ENCODE assay signal across 28 cellular contexts in genomic region chr3:159807137-159808028, GRCh38. TPM values are rescaled to one million over a fixed set of nuclear protein-coding genes. Genes with fewer than 3 reads are reported as not detected.
DNase-seq lines count a peak whose midpoint lies in the region; ATAC-seq and TF ChIP-seq lines count a peak whose summit lies in the region.
"Had no signal": no experiment of that assay in that cellular context is flagged by ENCODE, and none has a peak within 500 bp of the region (broad histone marks: within the 10 kb centered on the region; RNA-seq: fewer than 3 reads in every experiment).

No MANE protein-coding gene starts in this region.

- intact Hi-C loops in MCF 10A (cut with micrococcal nuclease) (loop anchor here (5.0 kb wide), 1 partner anchor 200 kb away; no protein-coding TSS in a partner anchor), breast epithelium (cut with DNase I; ENCODE audit: low total_unique reads) (loop anchor here (10.0 kb wide), 1 partner anchor 543 kb away; no protein-coding TSS in a partner anchor), left ventricle myocardium superior (cut with micrococcal nuclease) (loop anchor here (5.0 kb wide), 2 partner anchors 190 to 540 kb away; no protein-coding TSS in a partner anchor), upper lobe of right lung (cut with DNase I) (loop anchor here (10.0 kb wide), 1 partner anchor 193 kb away; no protein-coding TSS in a partner anchor)

- H3K4me3 Mint-ChIP-seq in MCF 10A (ENCODE audit: unreplicated experiment) (no peak overlapping the region), endodermal cell (no peak overlapping the region)
- H3K4me3 Mint-ChIP-seq: activated CD8-positive, alpha-beta T cell treated with anti-CD3 and anti-CD28 coated beads for 36 hours; activated naive CD8-positive, alpha-beta T cell treated with anti-CD3 and anti-CD28 coated beads, Interleukin-2, amount 50 U/mL, for 24 hours; B cell; effector memory CD8-positive, alpha-beta T cell; GM23338; neural progenitor cell; type B pancreatic cell had no signal

- H3K9me3 Mint-ChIP-seq in MCF 10A (ENCODE audit: unreplicated experiment) (no peaks in the 10 kb centered on the region), endodermal cell (no peaks in the 10 kb centered on the region)
- H3K9me3 Mint-ChIP-seq: activated naive CD8-positive, alpha-beta T cell treated with anti-CD3 and anti-CD28 coated beads, Interleukin-2, amount 50 U/mL, for 24 hours; brain; effector memory CD8-positive, alpha-beta T cell; GM23338; neural progenitor cell; type B pancreatic cell had no signal

- ATAC-seq in left ventricle myocardium superior (peak; percentile 38), upper lobe of right lung (peak; percentile 57), HG03520 (IDR thresholded peaks at IDR 0.05; ENCODE audit: unreplicated experiment) (no peak)
- ATAC-seq: A549; activated CD8-positive, alpha-beta T cell treated with anti-CD3 and anti-CD28 coated beads for 36 hours; activated naive CD8-positive, alpha-beta T cell treated with anti-CD3 and anti-CD28 coated beads, Interleukin-2, amount 50 U/mL, for 24 hours; effector memory CD8-positive, alpha-beta T cell; GM23338 had no signal

- H3K36me3 ChIP-seq in breast epithelium (no peaks in the 10 kb centered on the region), adipocyte (ENCODE audit: control insufficient read depth, insufficient read depth, low read length, severe bottlenecking) (no peaks in the 10 kb centered on the region), upper lobe of right lung (no peaks in the 10 kb centered on the region), endodermal cell (ENCODE audit: control insufficient read depth, insufficient read depth, low read length) (no peaks in the 10 kb centered on the region)
- H3K36me3 ChIP-seq: colonic mucosa, neural progenitor cell, Peyer's patch, stomach had no signal

- H3K27ac ChIP-seq in breast epithelium (no peak overlapping the region), upper lobe of right lung (no peak overlapping the region), endodermal cell (ENCODE audit: low read depth, low read length) (no peak overlapping the region)
- H3K27ac ChIP-seq: A549, colonic mucosa, KMS-11, neural progenitor cell, Peyer's patch had no signal

- H3K27ac Mint-ChIP-seq in MCF 10A (ENCODE audit: low read depth, unreplicated experiment) (peak overlapping the region; percentile 13), endodermal cell (no peak overlapping the region)
- H3K27ac Mint-ChIP-seq: activated CD8-positive, alpha-beta T cell treated with anti-CD3 and anti-CD28 coated beads for 36 hours; activated naive CD8-positive, alpha-beta T cell treated with anti-CD3 and anti-CD28 coated beads, Interleukin-2, amount 50 U/mL, for 24 hours; B cell; effector memory CD8-positive, alpha-beta T cell; GM23338; neural progenitor cell; type B pancreatic cell had no signal

- H3K4me3 ChIP-seq in breast epithelium (no peak overlapping the region), adipocyte (ENCODE audit: low read length) (no peak overlapping the region), upper lobe of right lung (no peak overlapping the region), endodermal cell (ENCODE audit: low read length) (no peak overlapping the region)
- H3K4me3 ChIP-seq: A549, colonic mucosa, GM23338, neural progenitor cell, Peyer's patch, stomach had no signal

- no peaks in the 10 kb centered on the region for H3K27me3 ChIP-seq in breast epithelium
- no peaks in the 10 kb centered on the region for H3K27me3 ChIP-seq in adipocyte (replicated peaks; ENCODE audit: control insufficient read depth, insufficient read depth, low read length)
- H3K27me3 ChIP-seq in upper lobe of right lung = no peaks in the 10 kb centered on the region
- no peaks in the 10 kb centered on the region for H3K27me3 ChIP-seq in endodermal cell (ENCODE audit: control insufficient read depth, insufficient read depth, low read length, poor library complexity, severe bottlenecking)
- H3K27me3 ChIP-seq: colonic mucosa, neural progenitor cell, Peyer's patch, stomach had no signal

- no peaks in the 10 kb centered on the region for H3K36me3 Mint-ChIP-seq in MCF 10A (ENCODE audit: insufficient read depth, unreplicated experiment)
- H3K36me3 Mint-ChIP-seq in endodermal cell (ENCODE audit: low read depth) = no peaks in the 10 kb centered on the region
- H3K36me3 Mint-ChIP-seq: brain, neural progenitor cell, type B pancreatic cell had no signal

- H3K4me1 ChIP-seq in breast epithelium (no peaks in the 10 kb centered on the region), adipocyte (ENCODE audit: control insufficient read depth, insufficient read depth, low read length) (peaks cover 36% of the 10 kb centered on the region), upper lobe of right lung (peaks cover 31% of the 10 kb centered on the region), endodermal cell (ENCODE audit: control insufficient read depth, insufficient read depth, low read length) (no peaks in the 10 kb centered on the region)
- H3K4me1 ChIP-seq: colonic mucosa, neural progenitor cell, Peyer's patch had no signal

- no TSS peak for BruUV-seq in MCF 10A (replicated peaks; lab: Mats Ljungman, UMichigan)

- peaks cover 32% of the 10 kb centered on the region for H3K4me1 Mint-ChIP-seq in MCF 10A (ENCODE audit: insufficient read depth, unreplicated experiment)
- peaks cover 3% of the 10 kb centered on the region for H3K4me1 Mint-ChIP-seq in endodermal cell
- H3K4me1 Mint-ChIP-seq: activated naive CD8-positive, alpha-beta T cell treated with anti-CD3 and anti-CD28 coated beads, Interleukin-2, amount 50 U/mL, for 24 hours; B cell; neural progenitor cell had no signal

- no peaks in the 10 kb centered on the region for H3K27me3 Mint-ChIP-seq in MCF 10A (ENCODE audit: insufficient read depth, unreplicated experiment)
- peaks cover 24% of the 10 kb centered on the region for H3K27me3 Mint-ChIP-seq in endodermal cell (ENCODE audit: insufficient read depth)
- H3K27me3 Mint-ChIP-seq: brain; effector memory CD8-positive, alpha-beta T cell; type B pancreatic cell had no signal

- POLR2A ChIA-PET in MCF 10A (lab: Yijun Ruan, JAX) = interaction anchor here (0.6 to 2.0 kb wide), 15 partner anchors 9 to 1080 kb away, joined by 3 to 9 read pairs (median 4); no protein-coding TSS in a partner anchor

- no peaks in the 10 kb centered on the region for H3K9me3 ChIP-seq in breast epithelium
- no peaks in the 10 kb centered on the region for H3K9me3 ChIP-seq in adipocyte (ENCODE audit: control insufficient read depth, low read length)
- H3K9me3 ChIP-seq in upper lobe of right lung = no peaks in the 10 kb centered on the region
- no peaks in the 10 kb centered on the region for H3K9me3 ChIP-seq in endodermal cell (ENCODE audit: control insufficient read depth, low read length)
- H3K9me3 ChIP-seq: A549, colonic mucosa, Peyer's patch, stomach had no signal

- CTCF ChIA-PET in MCF 10A (lab: Yijun Ruan, JAX) = interaction anchor here (0.6 to 8.4 kb wide), 34 partner anchors 12 to 546 kb away, joined by 3 to 169 read pairs (median 4); no protein-coding TSS in a partner anchor

- TF ChIP-seq CTCF in MCF 10A (IDR thresholded peaks at IDR 0.05; ENCODE audit: unreplicated experiment) (no peak), breast epithelium (IDR thresholded peaks at IDR 0.05) (no peak), upper lobe of right lung (IDR thresholded peaks at IDR 0.05) (no peak), endodermal cell (conservative IDR thresholded peaks at IDR 0.05) (no peak)

- no peak for TF ChIP-seq POLR2A in breast epithelium (IDR thresholded peaks at IDR 0.05)

- DNase-seq in MCF 10A (ENCODE audit: unreplicated experiment) = peak; percentile 42
- no peak for DNase-seq in breast epithelium (ENCODE audit: low spot score in 2 of 2)
- no peak for DNase-seq in adipocyte (ENCODE audit: low read depth)
- DNase-seq in left ventricle myocardium superior = no peak
- no peak for DNase-seq in upper lobe of right lung
- DNase-seq in endodermal cell = no peak
- DNase-seq in CD1c-positive myeloid dendritic cell (ENCODE audit: extremely low spot score) = no peak
- DNase-seq: activated CD4-positive, CD25-positive, alpha-beta regulatory T cell treated with anti-CD3 and anti-CD28 coated beads, Interleukin-2, amount 50 U/mL, for 72 hours; activated CD8-positive, alpha-beta T cell treated with anti-CD3 and anti-CD28 coated beads for 36 hours; activated effector memory CD4-positive, alpha-beta T cell treated with anti-CD3 and anti-CD28 coated beads, Interleukin-2, amount 50 U/mL, for 16 hours; activated naive CD8-positive, alpha-beta T cell treated with anti-CD3 and anti-CD28 coated beads, Interleukin-2, amount 50 U/mL, for 24 hours; colonic mucosa; DND-41; effector memory CD8-positive, alpha-beta T cell; NCI-H187; NCI-H446 treated with DMSO at 0.1 percent for 48 hours; Peyer's patch; stimulated activated CD8-positive, alpha-beta memory T cell treated with anti-CD3 and anti-CD28 coated beads, Interleukin-4, amount 100 ng/mL, for 48 hours; stomach; T-helper 1 cell had no signal

- WGBS in endodermal cell (ENCODE audit: insufficient coverage in 1 of 2, insufficient read length in 1 of 2), 2 experiments = 78 to 100% methylated on average over 1 to 3 of the region's 3 CpGs

- H3K9ac ChIP-seq in adipocyte (ENCODE audit: low read length) (peak overlapping the region; percentile 25), endodermal cell (ENCODE audit: extremely low read depth, low read length, poor library complexity, severe bottlenecking) (no peak overlapping the region)
- H3K9ac ChIP-seq: KMS-11, neural progenitor cell had no signal

RNA-seq across cellular contexts. Expression of gene SCHIP1, which starts 32.3 kb away (rescaled TPM):
- 1.2 and 5.9 TPM in 2 replicates for total RNA-seq in MCF 10A (2022)
- total RNA-seq in breast epithelium = 10 to 100 TPM in 1 of 3 donors, 1 to 10 TPM in 2; 1.6 to 14.2 (median 8.8) TPM
- total RNA-seq in left ventricle myocardium superior = 56.3 TPM
- 15.0 TPM for total RNA-seq in upper lobe of right lung
- under 1 TPM; 0.64 to 0.84 TPM for total RNA-seq in endodermal cell
- polyA plus RNA-seq in endodermal cell (2013, experiment 1 of 2) = 54.3 TPM
- polyA plus RNA-seq in endodermal cell (2013, experiment 2 of 2) = 49.1 TPM
- total RNA-seq: activated CD8-positive, alpha-beta T cell treated with anti-CD3 and anti-CD28 coated beads for 36 hours; B cell had no signal
